In genomic region chr11:65817815-65818680, GRCh38 we compare ENCODE assay signal across 1 cellular context.
TF ChIP-seq lines count a peak whose summit lies in the region.

No MANE protein-coding gene starts in this region.

TF ChIP-seq in A549, 52 proteins besides CTCF, POLR2A, EP300 and RAD21:
- 0 out of 2 replicates have a peak, but pooled peaks have one; percentile 8 for TF ChIP-seq PBX3 (IDR thresholded peaks at IDR 0.05)
- no peak for TF ChIP-seq ESRRA (IDR thresholded peaks at IDR 0.05; ENCODE audit: borderline replicate concordance, low read length)
- TF ChIP-seq RCOR1 (IDR thresholded peaks at IDR 0.05; ENCODE audit: low read depth, low read length) = 0 out of 2 replicates have a peak, but pooled peaks have one; percentile 31
- no peak for TF ChIP-seq FOSL2 (IDR thresholded peaks at IDR 0.05)
- 0 out of 2 replicates have a peak, but pooled peaks have one; percentile 4 for TF ChIP-seq FOSL2 (CRISPR knock-in tag; IDR thresholded peaks at IDR 0.05)
- peak; percentile 98 for TF ChIP-seq SMC3 (IDR thresholded peaks at IDR 0.05)
- no peak for TF ChIP-seq KDM1A (IDR thresholded peaks at IDR 0.05; ENCODE audit: low read depth)
- peak; percentile 43; the same call in 1 of the 2 replicates for TF ChIP-seq E2F6 (IDR thresholded peaks at IDR 0.05; ENCODE audit: borderline replicate concordance, low read depth)
- TF ChIP-seq BCL3 (IDR thresholded peaks at IDR 0.05) = 0 out of 3 replicates have a peak, but pooled peaks have one; percentile 33
- TF ChIP-seq JUN (IDR thresholded peaks at IDR 0.05) = peak in 1 of 2 experiments; percentile 80; a peak in 3 of 5 replicates
- no peak for TF ChIP-seq HEYL (CRISPR knock-in tag; IDR thresholded peaks at IDR 0.05)
- peak; percentile 60; the same call in 1 of the 2 replicates for TF ChIP-seq CHD4 (IDR thresholded peaks at IDR 0.05; ENCODE audit: borderline replicate concordance)
- TF ChIP-seq MYC (IDR thresholded peaks at IDR 0.05; ENCODE audit: borderline replicate concordance, low read length) = no peak; the same call in 1 of the 2 replicates
- peak; percentile 29; the same call in 1 of the 2 replicates for TF ChIP-seq HDAC2 (IDR thresholded peaks at IDR 0.05)
- TF ChIP-seq MAX (IDR thresholded peaks at IDR 0.05) = peak; percentile 68
